In the genomic region with DNA sequence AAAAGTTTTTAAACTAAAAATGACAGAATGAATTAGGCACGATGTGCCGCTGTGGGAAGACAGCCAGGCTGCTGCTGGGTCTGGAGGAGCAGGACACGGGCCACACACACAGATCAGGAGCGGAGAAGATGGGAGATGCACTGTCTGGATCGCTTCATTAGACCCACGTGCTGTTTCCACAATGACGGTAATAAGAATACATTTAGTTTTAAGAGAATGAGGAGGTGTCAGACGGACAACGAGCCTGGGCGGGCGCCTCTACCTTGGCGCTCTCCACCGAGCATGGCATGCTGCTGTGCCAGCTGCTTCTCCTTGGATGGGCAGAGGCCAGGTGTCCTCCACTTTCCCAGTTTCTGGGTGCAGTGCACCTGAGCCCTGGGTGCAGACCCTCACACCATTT, we compare ENCODE assay signal across 1 cellular context. TPM values are rescaled to one million over a fixed set of nuclear protein-coding genes. Genes with fewer than 3 reads are reported as not detected.
"Had no signal": no experiment of that assay in that cellular context is flagged by ENCODE, and none has a peak within 500 bp of the region (broad histone marks: within the 10 kb centered on the region; RNA-seq: fewer than 3 reads in every experiment).

No MANE protein-coding gene starts in this region.

RNA-seq across cellular contexts. Expression of gene ZDHHC11B, which starts 11.6 kb away (rescaled TPM):
- total RNA-seq: activated CD4-positive, alpha-beta memory T cell treated with anti-CD3 and anti-CD28 coated beads, Interleukin-2, amount 10 ng/mL, durations not matched to agents 7 days and 5 days had no signal
